1 cellular context compared by ENCODE assay signal in the genomic region with DNA sequence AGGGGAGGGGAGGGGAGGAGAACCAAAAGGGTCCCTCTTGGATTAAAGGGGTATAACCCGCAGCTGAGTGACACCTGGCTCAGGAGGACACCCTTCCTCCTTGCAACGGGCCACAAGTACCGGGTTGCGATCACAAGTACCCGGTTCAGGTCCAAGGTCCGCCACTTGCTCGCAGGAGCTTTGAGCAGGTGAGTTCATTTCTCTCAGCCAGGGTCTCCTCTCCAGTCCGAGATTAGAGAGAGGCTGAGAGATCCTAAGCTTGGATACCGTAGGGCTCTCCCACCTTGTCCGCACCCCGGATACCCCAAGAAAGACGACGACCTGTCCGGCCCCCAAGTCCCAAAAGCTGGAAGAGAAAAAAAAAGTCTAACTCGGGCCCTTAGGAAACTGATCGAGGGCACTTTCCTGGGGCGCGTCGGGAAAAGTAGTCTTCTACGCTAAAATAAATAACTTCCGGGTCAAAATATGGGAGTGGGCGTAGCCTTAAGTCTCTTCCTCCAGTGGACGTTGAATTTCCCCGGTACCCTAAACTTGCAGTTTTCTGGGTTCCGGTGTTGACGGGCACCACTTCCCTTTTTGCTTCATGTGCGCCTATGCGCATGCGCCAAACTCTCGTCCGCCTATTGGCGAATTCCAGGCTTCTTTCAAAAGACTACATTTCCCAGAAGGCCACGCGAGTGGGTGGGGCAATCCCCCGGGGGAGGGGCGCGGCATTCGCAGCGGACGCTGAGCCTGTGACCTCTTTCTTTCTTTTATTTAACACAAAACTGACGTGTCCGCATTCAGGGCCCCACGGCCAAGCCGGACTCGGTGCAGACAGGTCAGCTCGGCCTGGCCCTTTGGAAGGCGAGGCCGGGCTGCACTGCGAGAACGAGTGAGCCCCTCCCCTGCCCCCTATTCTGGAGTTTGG.
TF ChIP-seq lines count a peak whose summit lies in the region.

No MANE protein-coding gene starts in this region.

TF ChIP-seq in K562, 482 proteins besides CTCF, POLR2A, EP300 and RAD21 (continued from another document and continues in another):
- no peak for TF ChIP-seq CUX1 (CRISPR knock-in tag; IDR thresholded peaks at IDR 0.05)
- peak; percentile 100 for TF ChIP-seq NR2C1 (IDR thresholded peaks at IDR 0.05)
- peak; percentile 100 for TF ChIP-seq NR2C1 (tag; IDR thresholded peaks at IDR 0.05)
- peak; percentile 5; the same call in 1 of the 2 replicates for TF ChIP-seq MYC (IDR thresholded peaks at IDR 0.05; ENCODE audit: low read depth, low read length)
- TF ChIP-seq MYC (CRISPR knock-in tag; IDR thresholded peaks at IDR 0.05; ENCODE audit: borderline replicate concordance, low read depth) = 0 out of 2 replicates have a peak, but pooled peaks have one; percentile 19
- peak; percentile 63; the same call in 1 of the 2 replicates for TF ChIP-seq DIDO1 (tag; IDR thresholded peaks at IDR 0.05; ENCODE audit: low read depth)
- peak; percentile 71 for TF ChIP-seq ZBTB33 (CRISPR knock-in tag; IDR thresholded peaks at IDR 0.05)
- TF ChIP-seq HDAC3 (IDR thresholded peaks at IDR 0.05; ENCODE audit: borderline replicate concordance, partially characterized antibody) = no peak
- TF ChIP-seq, protein P1, sequence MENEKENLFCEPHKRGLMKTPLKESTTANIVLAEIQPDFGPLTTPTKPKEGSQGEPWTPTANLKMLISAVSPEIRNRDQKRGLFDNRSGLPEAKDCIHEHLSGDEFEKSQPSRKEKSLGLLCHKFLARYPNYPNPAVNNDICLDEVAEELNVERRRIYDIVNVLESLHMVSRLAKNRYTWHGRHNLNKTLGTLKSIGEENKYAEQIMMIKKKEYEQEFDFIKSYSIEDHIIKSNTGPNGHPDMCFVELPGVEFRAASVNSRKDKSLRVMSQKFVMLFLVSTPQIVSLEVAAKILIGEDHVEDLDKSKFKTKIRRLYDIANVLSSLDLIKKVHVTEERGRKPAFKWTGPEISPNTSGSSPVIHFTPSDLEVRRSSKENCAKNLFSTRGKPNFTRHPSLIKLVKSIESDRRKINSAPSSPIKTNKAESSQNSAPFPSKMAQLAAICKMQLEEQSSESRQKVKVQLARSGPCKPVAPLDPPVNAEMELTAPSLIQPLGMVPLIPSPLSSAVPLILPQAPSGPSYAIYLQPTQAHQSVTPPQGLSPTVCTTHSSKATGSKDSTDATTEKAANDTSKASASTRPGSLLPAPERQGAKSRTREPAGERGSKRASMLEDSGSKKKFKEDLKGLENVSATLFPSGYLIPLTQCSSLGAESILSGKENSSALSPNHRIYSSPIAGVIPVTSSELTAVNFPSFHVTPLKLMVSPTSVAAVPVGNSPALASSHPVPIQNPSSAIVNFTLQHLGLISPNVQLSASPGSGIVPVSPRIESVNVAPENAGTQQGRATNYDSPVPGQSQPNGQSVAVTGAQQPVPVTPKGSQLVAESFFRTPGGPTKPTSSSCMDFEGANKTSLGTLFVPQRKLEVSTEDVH (IDR thresholded peaks at IDR 0.05; ENCODE audit: low read depth, partially characterized antibody) = peak; percentile 90
- TF ChIP-seq ZNF384 (IDR thresholded peaks at IDR 0.05; ENCODE audit: low read depth, low read length) = peak; percentile 73
- TF ChIP-seq MAFG (tag; conservative IDR thresholded peaks at IDR 0.05) = 0 out of 2 replicates have a peak, but pooled peaks have one; percentile 12
- 0 out of 4 replicates have a peak, but pooled peaks of 1 of the 2 experiments have one; percentile 38 for TF ChIP-seq HDAC1 (IDR thresholded peaks at IDR 0.05)
- peak; percentile 65; the same call in 1 of the 2 replicates for TF ChIP-seq TFAP4 (CRISPR knock-in tag; IDR thresholded peaks at IDR 0.05; ENCODE audit: borderline replicate concordance)
- TF ChIP-seq RUNX1 (IDR thresholded peaks at IDR 0.05; ENCODE audit: low read depth) = 0 out of 2 replicates have a peak, but pooled peaks have one; percentile 69
- no peak for TF ChIP-seq MYBL2 (IDR thresholded peaks at IDR 0.05; ENCODE audit: low read depth)
- no peak for TF ChIP-seq MYBL2 (CRISPR knock-in tag; IDR thresholded peaks at IDR 0.05; ENCODE audit: borderline replicate concordance)
- TF ChIP-seq, protein P2, sequence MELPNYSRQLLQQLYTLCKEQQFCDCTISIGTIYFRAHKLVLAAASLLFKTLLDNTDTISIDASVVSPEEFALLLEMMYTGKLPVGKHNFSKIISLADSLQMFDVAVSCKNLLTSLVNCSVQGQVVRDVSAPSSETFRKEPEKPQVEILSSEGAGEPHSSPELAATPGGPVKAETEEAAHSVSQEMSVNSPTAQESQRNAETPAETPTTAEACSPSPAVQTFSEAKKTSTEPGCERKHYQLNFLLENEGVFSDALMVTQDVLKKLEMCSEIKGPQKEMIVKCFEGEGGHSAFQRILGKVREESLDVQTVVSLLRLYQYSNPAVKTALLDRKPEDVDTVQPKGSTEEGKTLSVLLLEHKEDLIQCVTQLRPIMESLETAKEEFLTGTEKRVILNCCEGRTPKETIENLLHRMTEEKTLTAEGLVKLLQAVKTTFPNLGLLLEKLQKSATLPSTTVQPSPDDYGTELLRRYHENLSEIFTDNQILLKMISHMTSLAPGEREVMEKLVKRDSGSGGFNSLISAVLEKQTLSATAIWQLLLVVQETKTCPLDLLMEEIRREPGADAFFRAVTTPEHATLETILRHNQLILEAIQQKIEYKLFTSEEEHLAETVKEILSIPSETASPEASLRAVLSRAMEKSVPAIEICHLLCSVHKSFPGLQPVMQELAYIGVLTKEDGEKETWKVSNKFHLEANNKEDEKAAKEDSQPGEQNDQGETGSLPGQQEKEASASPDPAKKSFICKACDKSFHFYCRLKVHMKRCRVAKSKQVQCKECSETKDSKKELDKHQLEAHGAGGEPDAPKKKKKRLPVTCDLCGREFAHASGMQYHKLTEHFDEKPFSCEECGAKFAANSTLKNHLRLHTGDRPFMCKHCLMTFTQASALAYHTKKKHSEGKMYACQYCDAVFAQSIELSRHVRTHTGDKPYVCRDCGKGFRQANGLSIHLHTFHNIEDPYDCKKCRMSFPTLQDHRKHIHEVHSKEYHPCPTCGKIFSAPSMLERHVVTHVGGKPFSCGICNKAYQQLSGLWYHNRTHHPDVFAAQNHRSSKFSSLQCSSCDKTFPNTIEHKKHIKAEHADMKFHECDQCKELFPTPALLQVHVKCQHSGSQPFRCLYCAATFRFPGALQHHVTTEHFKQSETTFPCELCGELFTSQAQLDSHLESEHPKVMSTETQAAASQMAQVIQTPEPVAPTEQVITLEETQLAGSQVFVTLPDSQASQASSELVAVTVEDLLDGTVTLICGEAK (IDR thresholded peaks at IDR 0.05) = peak; percentile 99
- TF ChIP-seq, protein P2 (CRISPR knock-in tag; IDR thresholded peaks at IDR 0.05) = no peak
- TF ChIP-seq PREB (CRISPR knock-in tag; IDR thresholded peaks at IDR 0.05) = 0 out of 2 replicates have a peak, but pooled peaks have one; percentile 23
- TF ChIP-seq, protein P3, sequence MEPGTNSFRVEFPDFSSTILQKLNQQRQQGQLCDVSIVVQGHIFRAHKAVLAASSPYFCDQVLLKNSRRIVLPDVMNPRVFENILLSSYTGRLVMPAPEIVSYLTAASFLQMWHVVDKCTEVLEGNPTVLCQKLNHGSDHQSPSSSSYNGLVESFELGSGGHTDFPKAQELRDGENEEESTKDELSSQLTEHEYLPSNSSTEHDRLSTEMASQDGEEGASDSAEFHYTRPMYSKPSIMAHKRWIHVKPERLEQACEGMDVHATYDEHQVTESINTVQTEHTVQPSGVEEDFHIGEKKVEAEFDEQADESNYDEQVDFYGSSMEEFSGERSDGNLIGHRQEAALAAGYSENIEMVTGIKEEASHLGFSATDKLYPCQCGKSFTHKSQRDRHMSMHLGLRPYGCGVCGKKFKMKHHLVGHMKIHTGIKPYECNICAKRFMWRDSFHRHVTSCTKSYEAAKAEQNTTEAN (CRISPR knock-in tag; IDR thresholded peaks at IDR 0.05) = 0 out of 2 replicates have a peak, but pooled peaks have one; percentile 36
- TF ChIP-seq ARNT (IDR thresholded peaks at IDR 0.05) = peak; percentile 32 to 90; a peak in 2 of 4 replicates
- peak; percentile 82 for TF ChIP-seq MTA2 (IDR thresholded peaks at IDR 0.05; ENCODE audit: low read depth)
- TF ChIP-seq TBP (optimal IDR thresholded peaks at IDR 0.05; ENCODE audit: low read depth, low read length) = peak; percentile 86
- peak; percentile 98 for TF ChIP-seq NRF1 (conservative IDR thresholded peaks at IDR 0.05 in 1 of 2, IDR thresholded peaks at IDR 0.05 in 1 of 2)
- peak; percentile 93 for TF ChIP-seq ELF2 (CRISPR knock-in tag; IDR thresholded peaks at IDR 0.05)
- no peak for TF ChIP-seq ZZZ3 (IDR thresholded peaks at IDR 0.05)
